In genomic region chr4:39975488-39976089, GRCh38 we compare ENCODE assay signal across 8 cellular contexts. TPM values are rescaled to one million over a fixed set of nuclear protein-coding genes. Genes with fewer than 3 reads are reported as not detected.
A peak's percentile ranks its signal among the peaks of the same experiment; 100 is the strongest.
DNase-seq lines count a peak whose midpoint lies in the region; ATAC-seq and TF ChIP-seq lines count a peak whose summit lies in the region.

No MANE protein-coding gene starts in this region.

- DNase-seq in A673 (ENCODE audit: low spot score) = no peak
- DNase-seq in astrocyte of the cerebellum (ENCODE audit: low read depth) = peak; percentile 37
- no peak for DNase-seq in mesendoderm
- DNase-seq in HPDE6-E6E7 (ENCODE audit: extremely low spot score) = no peak
- no peak for DNase-seq in NCI-H187 (lab: John Stamatoyannopoulos, UW)

- peak overlapping the region; percentile 37 for H3K56ac ChIP-seq in mesendoderm (ENCODE audit: low read length)

- H3K4me2 ChIP-seq in mesendoderm (ENCODE audit: low read length) = no peak overlapping the region

- H3K27me3 ChIP-seq in A673 (replicated peaks; ENCODE audit: insufficient read depth, low read depth, low read length, poor library complexity) (no peaks in the 10 kb centered on the region), mesendoderm (ENCODE audit: insufficient read depth, low read length, poor library complexity) (no peaks in the 10 kb centered on the region)

- no peak overlapping the region for H3K23ac ChIP-seq in mesendoderm (ENCODE audit: low read length)

- no peak overlapping the region for H3K4ac ChIP-seq in mesendoderm (ENCODE audit: low read depth, low read length)

- peaks cover 40% of the 10 kb centered on the region for H3K79me2 ChIP-seq in mesendoderm (ENCODE audit: control insufficient read depth, insufficient read depth, low read length)

- peak overlapping the region; percentile 98 for H3K9ac ChIP-seq in mesendoderm (ENCODE audit: low read length)

- POLR2A ChIA-PET in A673 (lab: Charles Lee; ENCODE audit: low non-redundant PET) = interaction anchor here (0.6 kb wide), 1 partner anchor 157 kb away, joined by 7 read pairs; no protein-coding TSS in a partner anchor
- POLR2A ChIA-PET in HEK293 (lab: Yijun Ruan, JAX) = no interaction called here

- CTCF ChIA-PET in A673 (lab: Charles Lee) = no interaction called here
- CTCF ChIA-PET in HEK293 (lab: Yijun Ruan, JAX) = interaction anchor here (0.6 to 1.0 kb wide), 3 partner anchors 80 to 507 kb away, joined by 3 to 6 read pairs (median 3); partner anchors contain the start of gene UBE2K

- intact Hi-C loops in A673 (cut with micrococcal nuclease; ENCODE audit: unreplicated experiment) = loop anchor here (1.0 to 10.0 kb wide), 4 partner anchors 279 to 506 kb away; partner anchors contain the start of genes SMIM14 and UGDH

- H2BK120ac ChIP-seq in mesendoderm (ENCODE audit: low read depth, low read length) = no peak overlapping the region

- no peak overlapping the region for H2BK15ac ChIP-seq in mesendoderm (replicated peaks; ENCODE audit: low read depth)

- no peak overlapping the region for H2AK5ac ChIP-seq in mesendoderm (ENCODE audit: low read length)

- H4K5ac ChIP-seq in mesendoderm (ENCODE audit: low read length) = no peak overlapping the region

- peaks cover 9% of the 10 kb centered on the region for H3K79me1 ChIP-seq in mesendoderm (ENCODE audit: low read length)

- no peak for ATAC-seq in HG02840 (IDR thresholded peaks at IDR 0.05; ENCODE audit: low FRiP score, unreplicated experiment)
- no peak for ATAC-seq in HG02798 (IDR thresholded peaks at IDR 0.05; ENCODE audit: poor library complexity, unreplicated experiment)

- no peak overlapping the region for H2BK5ac ChIP-seq in mesendoderm (ENCODE audit: low read length)

- H3K18ac ChIP-seq in mesendoderm (ENCODE audit: low read length) = no peak overlapping the region

- in situ Hi-C loops in astrocyte of the cerebellum (cut with HindIII; ENCODE audit: low sequenced_read_pairs) = no loop called here

- H3K36me3 ChIP-seq in A673 (ENCODE audit: insufficient read depth, low read length, poor library complexity, severe bottlenecking) = peaks cover 34% of the 10 kb centered on the region
- peaks cover 8 to 35% of the 10 kb centered on the region in 2 experiments; a peak in 2 of 3 replicates for H3K36me3 ChIP-seq in HEK293 (ENCODE audit: control insufficient read depth in 2 of 2, insufficient read depth in 1 of 2, low read length in 2 of 2)
- H3K36me3 ChIP-seq in mesendoderm (ENCODE audit: control insufficient read depth, insufficient read depth, low read length) = peaks cover 9% of the 10 kb centered on the region

- peaks cover 9% of the 10 kb centered on the region for H3K4me1 ChIP-seq in A673 (ENCODE audit: insufficient read depth, low read length, poor library complexity, severe bottlenecking)
- no peaks in the 10 kb centered on the region; the same call in 1 of the 2 replicates for H3K4me1 ChIP-seq in HEK293 (ENCODE audit: control insufficient read depth, insufficient read depth, low read length)
- peaks cover 1% of the 10 kb centered on the region for H3K4me1 ChIP-seq in mesendoderm (ENCODE audit: control insufficient read depth, low read depth, low read length)

- H3K9me3 ChIP-seq in A673 (ENCODE audit: low read depth, low read length, poor library complexity, severe bottlenecking) = no peaks in the 10 kb centered on the region
- H3K9me3 ChIP-seq in HEK293 (ENCODE audit: control insufficient read depth, insufficient read depth, low read depth, low read length) = no peaks in the 10 kb centered on the region

- no CpG with 5 or more reads among the region's 4 CpGs for WGBS in mesendoderm (ENCODE audit: extremely low coverage, insufficient coverage, low lambda C conversion rate)

- no peak overlapping the region for H4K8ac ChIP-seq in mesendoderm (ENCODE audit: low read depth, low read length)

- H3K4me3 ChIP-seq in A673 (ENCODE audit: low read depth, low read length, poor library complexity, severe bottlenecking) = peak overlapping the region; percentile 100
- H3K4me3 ChIP-seq in HEK293 (ENCODE audit: low read depth, low read length) = peak overlapping the region; percentile 77; the same call in 1 of the 2 replicates
- peak overlapping the region; percentile 93 for H3K4me3 ChIP-seq in astrocyte of the cerebellum (ENCODE audit: low read depth, low read length)
- no peak overlapping the region for H3K4me3 ChIP-seq in mesendoderm (ENCODE audit: low read length)

- BruUV-seq in A673 (replicated peaks; lab: Mats Ljungman, UMichigan) = no TSS peak

- H3K27ac ChIP-seq in A673 (ENCODE audit: low read depth, low read length, poor library complexity, severe bottlenecking) = peak overlapping the region; percentile 94
- H3K27ac ChIP-seq in HEK293 (ENCODE audit: extremely low read depth, low read depth, low read length) = no peak overlapping the region
- H3K27ac ChIP-seq in mesendoderm (ENCODE audit: low read depth, low read length) = no peak overlapping the region

- TF ChIP-seq CTCF in A673 (conservative IDR thresholded peaks at IDR 0.05; ENCODE audit: low read depth, low read length) = no peak
- TF ChIP-seq CTCF in HEK293 (tag by site-specific recombination; IDR thresholded peaks at IDR 0.05) = no peak
- TF ChIP-seq CTCF in astrocyte of the cerebellum (IDR thresholded peaks at IDR 0.05; ENCODE audit: low read depth, low read length, missing control alignments) = no peak

TF ChIP-seq in HEK293, 187 proteins besides CTCF, POLR2A, EP300 and RAD21:
- TF ChIP-seq ZNF530 (tag by site-specific recombination; IDR thresholded peaks at IDR 0.05; ENCODE audit: low read depth) = no peak
- no peak for TF ChIP-seq ZNF747 (tag by site-specific recombination; IDR thresholded peaks at IDR 0.05)
- peak; percentile 25; the same call in 1 of the 2 replicates for TF ChIP-seq PRDM6 (tag by site-specific recombination; IDR thresholded peaks at IDR 0.05)

RNA-seq across cellular contexts. Expression of gene PDS5A, which starts 2.1 kb away (rescaled TPM):
- total RNA-seq in A673 (2021) = 104 and 106 TPM in 2 replicates
- 34.7 TPM for polyA plus RNA-seq in mesendoderm (2013, experiment 1 of 2)
- 34.2 TPM for polyA plus RNA-seq in mesendoderm (2013, experiment 2 of 2)
